ENCODE assay signal across 10 cellular contexts in genomic region chr9:126626117-126627022, GRCh38. TPM values are rescaled to one million over a fixed set of nuclear protein-coding genes. Genes with fewer than 3 reads are reported as not detected.
A peak's percentile ranks its signal among the peaks of the same experiment; 100 is the strongest.
DNase-seq lines count a peak whose midpoint lies in the region; ATAC-seq and TF ChIP-seq lines count a peak whose summit lies in the region.
"Had no signal": no experiment of that assay in that cellular context is flagged by ENCODE, and none has a peak within 500 bp of the region (broad histone marks: within the 10 kb centered on the region; RNA-seq: fewer than 3 reads in every experiment).

No MANE protein-coding gene starts in this region.

- H2BK5ac ChIP-seq in neuronal stem cell (ENCODE audit: low read length): peak overlapping the region; percentile 7

- no peaks in the 10 kb centered on the region for H3K36me3 Mint-ChIP-seq in endothelial cell (ENCODE audit: low read depth, unreplicated experiment)

- H3K79me1 ChIP-seq in neuronal stem cell (ENCODE audit: low read depth, low read length): no peaks in the 10 kb centered on the region

- no peak overlapping the region for H3K4ac ChIP-seq in neuronal stem cell (ENCODE audit: low read length)

- ATAC-seq in HG03159 (IDR thresholded peaks at IDR 0.05; ENCODE audit: unreplicated experiment) (no peak), GM18519 (IDR thresholded peaks at IDR 0.05; ENCODE audit: low FRiP score, unreplicated experiment) (no peak)

- H3K27ac Mint-ChIP-seq in endothelial cell (ENCODE audit: unreplicated experiment): no peak overlapping the region

- peak overlapping the region; percentile 65 to 96 (median 78) for H3K4me2 ChIP-seq in BLaER1 treated with 17β-estradiol and CSF1 and Interleukin-3, amounts not matched to agents 10 nM and 100 nM
- peak overlapping the region; percentile 75 for H3K4me2 ChIP-seq in neuronal stem cell (ENCODE audit: insufficient read depth, low read length, poor library complexity, severe bottlenecking)

- TF ChIP-seq CTCF in endothelial cell (IDR thresholded peaks at IDR 0.05; ENCODE audit: unreplicated experiment): no peak

- DNase-seq in M059J (ENCODE audit: low read depth): peak; percentile 26
- no peak for DNase-seq in endothelial cell (ENCODE audit: low spot score)
- no peak for DNase-seq in neuronal stem cell (ENCODE audit: low spot score)
- DNase-seq in NCI-H2081 (lab: John Stamatoyannopoulos, UW): no peak
- DNase-seq in epidermal melanocyte (ENCODE audit: insufficient read length, low spot score): no peak
- DNase-seq: activated CD4-positive, CD25-positive, alpha-beta regulatory T cell had no signal

- H3K4me1 ChIP-seq in BLaER1 treated with 17β-estradiol and CSF1 and Interleukin-3, amounts not matched to agents 10 nM and 100 nM: peaks cover 14 to 24% (median 20%) of the 10 kb centered on the region in 10 experiments; a peak in 16 of 20 replicates
- peaks cover 8 to 25% of the 10 kb centered on the region in 2 donors for H3K4me1 ChIP-seq in neuronal stem cell (ENCODE audit: control insufficient read depth in 2 of 2, insufficient read depth in 1 of 2, low read depth in 1 of 2, low read length in 2 of 2)

- peak overlapping the region; percentile 5 to 63 (median 50); a peak in 17 of 20 replicates for H3K4me3 ChIP-seq in BLaER1 treated with 17β-estradiol and CSF1 and Interleukin-3, amounts not matched to agents 10 nM and 100 nM
- H3K4me3 ChIP-seq in neuronal stem cell (ENCODE audit: low read length in 2 of 2): peak overlapping the region in 1 of 2 donors; percentile 5

- no peak overlapping the region for H4K91ac ChIP-seq in neuronal stem cell (ENCODE audit: low read depth, low read length, poor library complexity)

- H3K4me3 Mint-ChIP-seq in endothelial cell (ENCODE audit: unreplicated experiment): peak overlapping the region; percentile 37

- H2BK12ac ChIP-seq in neuronal stem cell (ENCODE audit: low read length): peak overlapping the region; percentile 76

- peak overlapping the region in 1 of 11 experiments; percentile 10; a peak in 2 of 22 replicates for H3K9ac ChIP-seq in BLaER1 treated with 17β-estradiol and CSF1 and Interleukin-3, amounts not matched to agents 10 nM and 100 nM
- H3K9ac ChIP-seq in neuronal stem cell (ENCODE audit: low read depth, low read length, poor library complexity): peak overlapping the region; percentile 38

- H4K8ac ChIP-seq in neuronal stem cell (ENCODE audit: low read depth, low read length): no peak overlapping the region

- peaks cover 100% of the 10 kb centered on the region in 11 experiments for H3K27me3 ChIP-seq in BLaER1 treated with 17β-estradiol and CSF1 and Interleukin-3, amounts not matched to agents 10 nM and 100 nM
- peaks cover 49 to 99% (median 95%) of the 10 kb centered on the region in 3 experiments for H3K27me3 ChIP-seq in neuronal stem cell (ENCODE audit: control insufficient read depth in 3 of 3, insufficient read depth in 3 of 3, low read depth in 1 of 3, low read length in 3 of 3)

- peaks cover 31% of the 10 kb centered on the region for H3K27me3 Mint-ChIP-seq in endothelial cell (ENCODE audit: unreplicated experiment)

- H3K23ac ChIP-seq in neuronal stem cell (ENCODE audit: low read depth, low read length, poor library complexity): peak overlapping the region; percentile 18

- H3K18ac ChIP-seq in neuronal stem cell (ENCODE audit: low read length): peak overlapping the region; percentile 94

- no peaks in the 10 kb centered on the region for H3K36me3 ChIP-seq in BLaER1 treated with 17β-estradiol and CSF1 and Interleukin-3, amounts not matched to agents 10 nM and 100 nM
- no peaks in the 10 kb centered on the region for H3K36me3 ChIP-seq in neuronal stem cell (replicated peaks in 1 of 2; ENCODE audit: control insufficient read depth in 2 of 2, insufficient read depth in 2 of 2, low read length in 2 of 2)

- H2BK15ac ChIP-seq in neuronal stem cell (ENCODE audit: low read length): peak overlapping the region; percentile 56

- H3K4me1 Mint-ChIP-seq in endothelial cell (ENCODE audit: unreplicated experiment): peaks cover 17% of the 10 kb centered on the region

- H2BK120ac ChIP-seq in neuronal stem cell (ENCODE audit: low read depth, low read length): no peak overlapping the region

- peak overlapping the region; percentile 56 for H2AFZ ChIP-seq in neuronal stem cell (ENCODE audit: low read length)

- H2AK5ac ChIP-seq in neuronal stem cell (ENCODE audit: low read depth, low read length): peak overlapping the region; percentile 70

- peak overlapping the region; percentile 9 for H3K14ac ChIP-seq in neuronal stem cell (ENCODE audit: low read length)

- WGBS in neuronal stem cell (ENCODE audit: extremely low coverage in 2 of 2, insufficient read length in 2 of 2, insufficient replicate concordance in 1 of 2), 2 donors: no CpG with 5 or more reads among the region's 63 CpGs

- H4K20me1 ChIP-seq in BLaER1 treated with 17β-estradiol and CSF1 and Interleukin-3, amounts not matched to agents 10 nM and 100 nM: peaks cover 0 to 97% (median 78%) of the 10 kb centered on the region in 11 experiments; a peak in 18 of 22 replicates

- no peak overlapping the region for H3K27ac ChIP-seq in BLaER1 treated with 17β-estradiol and CSF1 and Interleukin-3, amounts not matched to agents 10 nM and 100 nM
- no peak overlapping the region for H3K27ac ChIP-seq in neuronal stem cell (replicated peaks; ENCODE audit: low read length)

- H3K9me3 ChIP-seq in BLaER1 treated with 17β-estradiol and CSF1 and Interleukin-3, amounts not matched to agents 10 nM and 100 nM (replicated peaks in 1 of 11): peaks cover 0 to 12% (median 9%) of the 10 kb centered on the region in 11 experiments; a peak in 18 of 22 replicates
- H3K9me3 ChIP-seq in neuronal stem cell (replicated peaks in 1 of 2; ENCODE audit: control insufficient read depth in 2 of 2, insufficient read depth in 1 of 2, low read depth in 1 of 2, low read length in 2 of 2): peaks cover 3 to 5% of the 10 kb centered on the region in 2 donors

- H3K9me3 Mint-ChIP-seq in endothelial cell (ENCODE audit: unreplicated experiment): no peaks in the 10 kb centered on the region

RNA-seq across cellular contexts. Expression of gene LMX1B, which starts 12.6 kb away (rescaled TPM):
- total RNA-seq in M059J (2014; rRNA removed; shearing (Covaris generic)): 0.02 TPM in 1 of 2 replicates, not detected in the other
- 0.26 TPM for total RNA-seq in endothelial cell (ENCODE audit: unreplicated experiment)
- polyA plus RNA-seq in neuronal stem cell (2013, experiment 1 of 2): 0.22 TPM
- 0.18 TPM for polyA plus RNA-seq in neuronal stem cell (2013, experiment 2 of 2)
- total RNA-seq: pulmonary artery endothelial cell had no signal
